29 cellular contexts compared by ENCODE assay signal in the genomic region with DNA sequence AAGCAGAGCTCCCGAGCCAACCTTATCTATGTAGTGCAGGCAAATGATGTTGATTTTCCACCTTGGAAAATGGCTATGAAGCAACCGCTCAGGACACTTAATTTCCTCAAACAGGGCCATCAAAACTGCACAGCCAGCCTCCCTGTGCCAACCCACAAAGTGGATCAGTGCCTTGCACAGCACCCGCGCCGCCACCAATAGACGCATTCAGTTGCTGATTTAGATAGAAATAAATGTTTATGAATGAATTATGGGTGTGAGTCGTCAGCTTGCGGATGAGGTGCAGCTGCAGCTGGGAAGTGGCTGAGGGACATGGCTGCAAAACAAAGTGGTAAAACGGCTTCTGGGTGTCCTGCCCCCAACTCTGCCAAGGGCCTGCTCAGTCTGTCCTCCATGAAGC. TPM values are rescaled to one million over a fixed set of nuclear protein-coding genes. Genes with fewer than 3 reads are reported as not detected.
"Had no signal": no experiment of that assay in that cellular context is flagged by ENCODE, and none has a peak within 500 bp of the region (broad histone marks: within the 10 kb centered on the region; RNA-seq: fewer than 3 reads in every experiment).

No MANE protein-coding gene starts in this region.

- H3K4me3 Mint-ChIP-seq: activated CD4-positive, alpha-beta memory T cell treated with anti-CD3 and anti-CD28 coated beads, Interleukin-2, amount 10 ng/mL, durations not matched to agents 7 days and 5 days; activated CD4-positive, alpha-beta T cell treated with anti-CD3 and anti-CD28 coated beads, Interleukin-2, amount 10 ng/mL, durations not matched to agents 24 days and 14 days; activated T-cell treated with anti-CD3 and anti-CD28 coated beads, Interleukin-2, amount 50 U/mL, for 24 hours; activated T-helper 17 cell treated with anti-CD3 and anti-CD28 coated beads, Interleukin-2, amount 50 U/mL, for 72 hours; immature natural killer cell; naive thymus-derived CD8-positive, alpha-beta T cell; neural crest cell; stimulated activated naive B cell treated with anti-CD40 and anti-IgM and Interleukin-4, amounts not matched to agents 10 μg/mL and 1 μg/mL and 100 μg/mL, for 72 hours; T-helper 1 cell treated with Interleukin-12 subunit alpha and Interleukin-12 subunit beta and Interleukin-4 antibody, amounts not matched to agents 30 μg/mL and 1 μg/mL, for 36 hours had no signal

- H3K36me3 ChIP-seq: brain microvascular endothelial cell, right atrium auricular region had no signal

- H3K27me3 ChIP-seq: brain microvascular endothelial cell, gastrocnemius medialis, heart left ventricle, pancreas, right atrium auricular region, suprapubic skin, tibial artery had no signal

- H3K4me3 ChIP-seq: gastrocnemius medialis, heart left ventricle, pancreas, right atrium auricular region, suprapubic skin, tibial artery had no signal

- H3K36me3 Mint-ChIP-seq: immature natural killer cell; naive thymus-derived CD8-positive, alpha-beta T cell; stimulated activated naive B cell treated with anti-CD40 and anti-IgM and Interleukin-4, amounts not matched to agents 10 μg/mL and 1 μg/mL and 100 μg/mL, for 72 hours had no signal

- H3K4me1 ChIP-seq: gastrocnemius medialis, pancreas, suprapubic skin had no signal

- H3K27ac ChIP-seq: brain microvascular endothelial cell, gastrocnemius medialis, heart left ventricle, pancreas, right atrium auricular region, suprapubic skin, tibial artery had no signal

- DNase-seq: activated CD4-positive, alpha-beta memory T cell treated with anti-CD3 and anti-CD28 coated beads, Interleukin-2, amount 10 ng/mL, durations not matched to agents 7 days and 5 days; activated CD4-positive, alpha-beta T cell treated with anti-CD3 and anti-CD28 coated beads, Interleukin-2, amount 10 ng/mL, durations not matched to agents 24 days and 14 days; activated CD4-positive, CD25-positive, alpha-beta regulatory T cell treated with anti-CD3 and anti-CD28 coated beads, Interleukin-2, amount 50 U/mL, for 72 hours; activated CD8-positive, alpha-beta memory T cell treated with anti-CD3 and anti-CD28 coated beads, Interleukin-2, amount 50 U/mL, for 48 hours; activated gamma-delta T cell treated with Interleukin-2 at 50 U/mL for 16 hours; activated naive CD4-positive, alpha-beta T cell treated with anti-CD3 and anti-CD28 coated beads, Interleukin-2, amount 50 U/mL, for 16 hours; activated T-cell treated with anti-CD3 and anti-CD28 coated beads, Interleukin-2, amount 50 U/mL, for 24 hours; amniotic stem cell; brain microvascular endothelial cell; gastrocnemius medialis; heart left ventricle; hypothalamus; immature natural killer cell; kidney; midbrain; naive thymus-derived CD8-positive, alpha-beta T cell; nucleus accumbens; pancreas; stimulated activated CD4-positive, alpha-beta T cell treated with anti-CD3 and anti-CD28 coated beads, Interleukin-15, amount 100 ng/mL, for 24 hours; stimulated activated CD4-positive, alpha-beta T cell treated with anti-CD3 and anti-CD28 coated beads, Interleukin-2, amount 100 ng/mL, for 24 hours; stimulated activated naive B cell treated with anti-CD40 and anti-IgM and Interleukin-4, amounts not matched to agents 10 μg/mL and 1 μg/mL and 100 μg/mL, for 72 hours; T1000; tibial artery had no signal

- H3K27me3 Mint-ChIP-seq: activated CD4-positive, alpha-beta memory T cell treated with anti-CD3 and anti-CD28 coated beads, Interleukin-2, amount 10 ng/mL, durations not matched to agents 7 days and 5 days; activated CD4-positive, alpha-beta T cell treated with anti-CD3 and anti-CD28 coated beads, Interleukin-2, amount 10 ng/mL, durations not matched to agents 24 days and 14 days; activated T-cell treated with anti-CD3 and anti-CD28 coated beads, Interleukin-2, amount 50 U/mL, for 24 hours; activated T-helper 17 cell treated with anti-CD3 and anti-CD28 coated beads, Interleukin-2, amount 50 U/mL, for 72 hours; stimulated activated naive B cell treated with anti-CD40 and anti-IgM and Interleukin-4, amounts not matched to agents 10 μg/mL and 1 μg/mL and 100 μg/mL, for 72 hours had no signal

- H3K4me1 Mint-ChIP-seq: activated CD4-positive, alpha-beta memory T cell treated with anti-CD3 and anti-CD28 coated beads, Interleukin-2, amount 10 ng/mL, durations not matched to agents 7 days and 5 days; activated CD4-positive, alpha-beta T cell treated with anti-CD3 and anti-CD28 coated beads, Interleukin-2, amount 10 ng/mL, durations not matched to agents 24 days and 14 days; activated T-helper 17 cell treated with anti-CD3 and anti-CD28 coated beads, Interleukin-2, amount 50 U/mL, for 72 hours; immature natural killer cell; naive thymus-derived CD8-positive, alpha-beta T cell had no signal

- H3K27ac Mint-ChIP-seq: activated CD4-positive, alpha-beta memory T cell treated with anti-CD3 and anti-CD28 coated beads, Interleukin-2, amount 10 ng/mL, durations not matched to agents 7 days and 5 days; activated CD4-positive, alpha-beta T cell treated with anti-CD3 and anti-CD28 coated beads, Interleukin-2, amount 10 ng/mL, durations not matched to agents 24 days and 14 days; activated T-cell treated with anti-CD3 and anti-CD28 coated beads, Interleukin-2, amount 50 U/mL, for 24 hours; activated T-helper 17 cell treated with anti-CD3 and anti-CD28 coated beads, Interleukin-2, amount 50 U/mL, for 72 hours; immature natural killer cell; naive thymus-derived CD8-positive, alpha-beta T cell; stimulated activated naive B cell treated with anti-CD40 and anti-IgM and Interleukin-4, amounts not matched to agents 10 μg/mL and 1 μg/mL and 100 μg/mL, for 72 hours; T-helper 1 cell treated with Interleukin-12 subunit alpha and Interleukin-12 subunit beta and Interleukin-4 antibody, amounts not matched to agents 30 μg/mL and 1 μg/mL, for 36 hours had no signal

- H3K9me3 ChIP-seq: gastrocnemius medialis, heart left ventricle, pancreas, right atrium auricular region, suprapubic skin, tibial artery had no signal

- H3K9me3 Mint-ChIP-seq: activated CD4-positive, alpha-beta memory T cell treated with anti-CD3 and anti-CD28 coated beads, Interleukin-2, amount 10 ng/mL, durations not matched to agents 7 days and 5 days; activated CD4-positive, alpha-beta T cell treated with anti-CD3 and anti-CD28 coated beads, Interleukin-2, amount 10 ng/mL, durations not matched to agents 24 days and 14 days; activated T-cell treated with anti-CD3 and anti-CD28 coated beads, Interleukin-2, amount 50 U/mL, for 24 hours; activated T-helper 17 cell treated with anti-CD3 and anti-CD28 coated beads, Interleukin-2, amount 50 U/mL, for 72 hours; naive thymus-derived CD8-positive, alpha-beta T cell; neural crest cell; stimulated activated naive B cell treated with anti-CD40 and anti-IgM and Interleukin-4, amounts not matched to agents 10 μg/mL and 1 μg/mL and 100 μg/mL, for 72 hours; T-helper 1 cell treated with Interleukin-12 subunit alpha and Interleukin-12 subunit beta and Interleukin-4 antibody, amounts not matched to agents 30 μg/mL and 1 μg/mL, for 36 hours had no signal

RNA-seq across cellular contexts. Expression of gene SOD3, which starts 47.0 kb away (rescaled TPM):
- total RNA-seq: activated CD4-positive, alpha-beta memory T cell treated with anti-CD3 and anti-CD28 coated beads, Interleukin-2, amount 10 ng/mL, durations not matched to agents 7 days and 5 days; activated CD4-positive, alpha-beta T cell treated with anti-CD3 and anti-CD28 coated beads, Interleukin-2, amount 10 ng/mL, durations not matched to agents 24 days and 14 days; activated T-helper 17 cell treated with anti-CD3 and anti-CD28 coated beads, Interleukin-2, amount 50 U/mL, for 72 hours; naive thymus-derived CD8-positive, alpha-beta T cell; pulmonary artery endothelial cell had no signal
